ENCODE assay signal across 28 cellular contexts in genomic region chr17:50572541-50572940, GRCh38. TPM values are rescaled to one million over a fixed set of nuclear protein-coding genes. Genes with fewer than 3 reads are reported as not detected.
DNase-seq lines count a peak whose midpoint lies in the region; ATAC-seq, FAIRE-seq and TF ChIP-seq lines count a peak whose summit lies in the region.
"Had no signal": no experiment of that assay in that cellular context is flagged by ENCODE, and none has a peak within 500 bp of the region (broad histone marks: within the 10 kb centered on the region; RNA-seq: fewer than 3 reads in every experiment).

No MANE protein-coding gene starts in this region.

- H3K4me1 Mint-ChIP-seq in stimulated activated naive B cell treated with anti-CD40 and anti-IgM and Interleukin-4, amounts not matched to agents 10 μg/mL and 1 μg/mL and 100 μg/mL, for 72 hours: peaks cover 0 to 2% of the 10 kb centered on the region in 2 donors
- H3K4me1 Mint-ChIP-seq: CD4-positive, alpha-beta memory T cell; CD4-positive, CD25-positive, alpha-beta regulatory T cell; CD8-positive, alpha-beta memory T cell had no signal

- H3K27ac ChIP-seq in WERI-Rb-1: peak overlapping the region; percentile 96
- H3K27ac ChIP-seq in small intestine (ENCODE audit: low read depth in 1 of 2, low read length in 1 of 2): no peak overlapping the region
- H3K27ac ChIP-seq: BLaER1 had no signal

- ATAC-seq in stimulated activated naive B cell treated with anti-CD40 and anti-IgM and Interleukin-4, amounts not matched to agents 10 μg/mL and 1 μg/mL and 100 μg/mL, for 72 hours (replicated peaks): no peak
- ATAC-seq in GM21576 (IDR thresholded peaks at IDR 0.05; ENCODE audit: unreplicated experiment) (no peak), HG02840 (IDR thresholded peaks at IDR 0.05; ENCODE audit: low FRiP score, unreplicated experiment) (no peak)
- ATAC-seq: GM12878 had no signal

- no peak for TF ChIP-seq CTCF in WERI-Rb-1 (IDR thresholded peaks at IDR 0.05; ENCODE audit: low read depth, low read length)

- no peaks in the 10 kb centered on the region for H3K4me1 ChIP-seq in small intestine (ENCODE audit: control insufficient read depth in 2 of 2, insufficient read depth in 1 of 2, low read depth in 1 of 2, low read length in 1 of 2)
- H3K4me1 ChIP-seq: BE2C, BLaER1 had no signal

- no peaks in the 10 kb centered on the region for H3K36me3 Mint-ChIP-seq in stimulated activated naive B cell treated with anti-CD40 and anti-IgM and Interleukin-4, amounts not matched to agents 10 μg/mL and 1 μg/mL and 100 μg/mL, for 72 hours
- H3K36me3 Mint-ChIP-seq: CD14-positive monocyte; CD4-positive, alpha-beta memory T cell; CD4-positive, CD25-positive, alpha-beta regulatory T cell; CD8-positive, alpha-beta memory T cell had no signal

- H3K27me3 Mint-ChIP-seq in stimulated activated naive B cell treated with anti-CD40 and anti-IgM and Interleukin-4, amounts not matched to agents 10 μg/mL and 1 μg/mL and 100 μg/mL, for 72 hours: peaks cover 43 to 57% of the 10 kb centered on the region in 2 donors

- H3K9me3 Mint-ChIP-seq in stimulated activated naive B cell treated with anti-CD40 and anti-IgM and Interleukin-4, amounts not matched to agents 10 μg/mL and 1 μg/mL and 100 μg/mL, for 72 hours: no peaks in the 10 kb centered on the region
- H3K9me3 Mint-ChIP-seq: CD14-positive monocyte; CD4-positive, alpha-beta memory T cell; CD4-positive, CD25-positive, alpha-beta regulatory T cell; CD8-positive, alpha-beta memory T cell had no signal

- no peak overlapping the region for H3K4me3 Mint-ChIP-seq in stimulated activated naive B cell treated with anti-CD40 and anti-IgM and Interleukin-4, amounts not matched to agents 10 μg/mL and 1 μg/mL and 100 μg/mL, for 72 hours
- H3K4me3 Mint-ChIP-seq: CD14-positive monocyte; CD4-positive, alpha-beta memory T cell; CD8-positive, alpha-beta memory T cell had no signal

- WGBS in small intestine, 3 donors: 92 to 94% (median 93%) methylated on average over 20 of the region's 20 CpGs

- H3K36me3 ChIP-seq in WERI-Rb-1: peaks cover 83% of the 10 kb centered on the region
- H3K36me3 ChIP-seq in small intestine (ENCODE audit: control insufficient read depth in 2 of 2, insufficient read depth in 2 of 2, low read length in 2 of 2): no peaks in the 10 kb centered on the region
- H3K36me3 ChIP-seq: BE2C, BLaER1 had no signal

- no peak overlapping the region for H3K4me3 ChIP-seq in WERI-Rb-1 (ENCODE audit: low read depth, low read length)
- H3K4me3 ChIP-seq in small intestine (ENCODE audit: low read depth in 1 of 2, low read length in 2 of 2): no peak overlapping the region
- H3K4me3 ChIP-seq: BLaER1, GM12878 had no signal

- FAIRE-seq in HTR-8/SVneo (lab: Jason Lieb, UNC): peak; percentile 57
- FAIRE-seq in small intestine (lab: Jason Lieb, UNC): no peak
- FAIRE-seq: A204.1, GM12878, GM12892, GM18507 had no signal

- peak overlapping the region; percentile 85 for H3K27ac Mint-ChIP-seq in stimulated activated naive B cell treated with anti-CD40 and anti-IgM and Interleukin-4, amounts not matched to agents 10 μg/mL and 1 μg/mL and 100 μg/mL, for 72 hours
- H3K27ac Mint-ChIP-seq: CD4-positive, alpha-beta memory T cell; CD8-positive, alpha-beta memory T cell had no signal

- H3K9me3 ChIP-seq in WERI-Rb-1 (ENCODE audit: severe bottlenecking): no peaks in the 10 kb centered on the region
- H3K9me3 ChIP-seq in small intestine (ENCODE audit: control insufficient read depth, low read depth): no peaks in the 10 kb centered on the region
- H3K9me3 ChIP-seq: BE2C, BLaER1 had no signal

- DNase-seq in HTR-8/SVneo (ENCODE audit: insufficient read length, low spot score): no peak
- DNase-seq in WERI-Rb-1: no peak
- no peak for DNase-seq in stimulated activated naive B cell treated with anti-CD40 and anti-IgM and Interleukin-4, amounts not matched to agents 10 μg/mL and 1 μg/mL and 100 μg/mL, for 72 hours
- no peak for DNase-seq in small intestine
- DNase-seq: 8988T; ACHN; BE2C; C1 segment of cervical spinal cord; CD4-positive, alpha-beta memory T cell; CD4-positive, CD25-positive, alpha-beta regulatory T cell; CD8-positive, alpha-beta memory T cell; COR-L47; DMS 273 treated with DMSO at 0.1 percent for 48 hours; DMS153; DMS53; DMS79; DND-41; EL; GDM1 had no signal

- H3K27me3 ChIP-seq in WERI-Rb-1 (ENCODE audit: insufficient read depth, low read depth, severe bottlenecking) (no peaks in the 10 kb centered on the region), small intestine (ENCODE audit: control insufficient read depth in 2 of 2, insufficient read depth in 2 of 2, low read length in 2 of 2) (no peaks in the 10 kb centered on the region)
- H3K27me3 ChIP-seq: BE2C, BLaER1 had no signal

RNA-seq across cellular contexts. Expression of gene CACNA1G, which starts 12.0 kb away (rescaled TPM):
- under 1 TPM in 1 of 3 donors, not detected in 2; 0.03 TPM for polyA plus RNA-seq in small intestine
- polyA plus RNA-seq: CD14-positive monocyte; CD4-positive, alpha-beta memory T cell; CD4-positive, CD25-positive, alpha-beta regulatory T cell; CD8-positive, alpha-beta memory T cell had no signal

RNA-seq across cellular contexts. Expression of gene SPATA20, which starts 25.6 kb away (rescaled TPM):
- 10 to 100 TPM in 2 of 3 donors, 1 to 10 TPM in 1; 7.0 to 26.6 (median 20.6) TPM for polyA plus RNA-seq in small intestine

RNA-seq across cellular contexts. Expression of gene EPN3, which starts 40.0 kb away (rescaled TPM):
- 10 to 100 TPM in 2 of 3 donors, 1 to 10 TPM in 1; 5.4 to 28.1 (median 17.4) TPM for polyA plus RNA-seq in small intestine
- polyA plus RNA-seq: AG04450; CD14-positive monocyte; CD4-positive, alpha-beta memory T cell; CD4-positive, CD25-positive, alpha-beta regulatory T cell; CD8-positive, alpha-beta memory T cell had no signal
